ENCODE assay signal across 1 cellular context in genomic region chr4:136357556-136357955, GRCh38.
TF ChIP-seq lines count a peak whose summit lies in the region.

No MANE protein-coding gene starts in this region.

TF ChIP-seq in GM23338, 12 proteins besides CTCF, POLR2A, EP300 and RAD21 (continued from another document):
- TF ChIP-seq ZNF462 (CRISPR knock-in tag; IDR thresholded peaks at IDR 0.05) (no peak), STAT1 (IDR thresholded peaks at IDR 0.05; ENCODE audit: unreplicated experiment) (no peak), CREB1 (CRISPR knock-in tag; IDR thresholded peaks at IDR 0.05; ENCODE audit: low read depth) (no peak)
